Comparison of ENCODE assay signal across 1 cellular context in genomic region chr22:39469681-39470461, GRCh38.
TF ChIP-seq lines count a peak whose summit lies in the region.

No MANE protein-coding gene starts in this region.

TF ChIP-seq in HepG2, 621 proteins besides CTCF, POLR2A, EP300 and RAD21 (continued from another document and continues in another):
- TF ChIP-seq ZNF558 (CRISPR knock-in tag; IDR thresholded peaks at IDR 0.05; ENCODE audit: borderline replicate concordance) (no peak), SMARCC2 (IDR thresholded peaks at IDR 0.05) (no peak), NKX3-1 (CRISPR knock-in tag; IDR thresholded peaks at IDR 0.05) (no peak), ZNF83 (CRISPR knock-in tag; IDR thresholded peaks at IDR 0.05; ENCODE audit: borderline replicate concordance) (no peak), MYC (CRISPR knock-in tag; IDR thresholded peaks at IDR 0.05; ENCODE audit: borderline replicate concordance) (peak; percentile 63; the same call in 1 of the 2 replicates), ZNF224 (CRISPR knock-in tag; IDR thresholded peaks at IDR 0.05) (no peak), ZHX2 (IDR thresholded peaks at IDR 0.05; ENCODE audit: low read depth) (no peak), ZHX2 (CRISPR knock-in tag; IDR thresholded peaks at IDR 0.05; ENCODE audit: borderline replicate concordance) (no peak), KDM5A (IDR thresholded peaks at IDR 0.05; ENCODE audit: borderline replicate concordance, low read length) (no peak), ZNF564 (CRISPR knock-in tag; IDR thresholded peaks at IDR 0.05) (no peak), MIER3 (CRISPR knock-in tag; IDR thresholded peaks at IDR 0.05; ENCODE audit: borderline replicate concordance) (no peak), ZC3H13 (CRISPR knock-in tag; IDR thresholded peaks at IDR 0.05) (peak; percentile 46; the same call in 1 of the 2 replicates), ZBTB46 (CRISPR knock-in tag; IDR thresholded peaks at IDR 0.05; ENCODE audit: borderline replicate concordance) (no peak), PTBP1 (IDR thresholded peaks at IDR 0.05; ENCODE audit: low read depth, low read length, poor library complexity, severe bottlenecking) (no peak), ESRRA (CRISPR knock-in tag; IDR thresholded peaks at IDR 0.05; ENCODE audit: low read depth) (0 out of 2 replicates have a peak, but pooled peaks have one; percentile 38), HNF1A (IDR thresholded peaks at IDR 0.05; ENCODE audit: low read depth) (no peak; the same call in 1 of the 2 replicates), HNF1A (CRISPR knock-in tag; IDR thresholded peaks at IDR 0.05; ENCODE audit: borderline replicate concordance) (no peak; the same call in 1 of the 2 replicates), ZNF260 (CRISPR knock-in tag; IDR thresholded peaks at IDR 0.05; ENCODE audit: borderline replicate concordance, low read depth) (no peak), NFIB (CRISPR knock-in tag; IDR thresholded peaks at IDR 0.05; ENCODE audit: borderline replicate concordance) (no peak), FOXA3 (CRISPR knock-in tag; IDR thresholded peaks at IDR 0.05) (peak; percentile 58), SRSF1 (optimal IDR thresholded peaks at IDR 0.05; ENCODE audit: low read depth, low read length) (peak; percentile 28), ZNF776 (CRISPR knock-in tag; IDR thresholded peaks at IDR 0.05) (no peak), ZFYVE20 (CRISPR knock-in tag; IDR thresholded peaks at IDR 0.05; ENCODE audit: borderline replicate concordance, low read depth) (no peak), MXD4 (CRISPR knock-in tag; IDR thresholded peaks at IDR 0.05) (no peak), ZNF343 (CRISPR knock-in tag; IDR thresholded peaks at IDR 0.05) (peak; percentile 94), ZSCAN9 (CRISPR knock-in tag; IDR thresholded peaks at IDR 0.05; ENCODE audit: borderline replicate concordance) (0 out of 2 replicates have a peak, but pooled peaks have one; percentile 16), SMYD3 (CRISPR knock-in tag; IDR thresholded peaks at IDR 0.05) (no peak), TBX2 (CRISPR knock-in tag; IDR thresholded peaks at IDR 0.05; ENCODE audit: borderline replicate concordance) (peak; percentile 73), NFATC3 (CRISPR knock-in tag; IDR thresholded peaks at IDR 0.05) (no peak), STAG1 (CRISPR knock-in tag; IDR thresholded peaks at IDR 0.05) (no peak), SKI (IDR thresholded peaks at IDR 0.05; ENCODE audit: partially characterized antibody) (no peak), GPN1 (CRISPR knock-in tag; IDR thresholded peaks at IDR 0.05; ENCODE audit: borderline replicate concordance) (no peak), NCOA5 (CRISPR knock-in tag; IDR thresholded peaks at IDR 0.05) (no peak), ZNF431 (CRISPR knock-in tag; IDR thresholded peaks at IDR 0.05; ENCODE audit: borderline replicate concordance, low read depth) (no peak), KLF12 (CRISPR knock-in tag; IDR thresholded peaks at IDR 0.05; ENCODE audit: borderline replicate concordance) (no peak), ATRX (CRISPR knock-in tag; IDR thresholded peaks at IDR 0.05; ENCODE audit: borderline replicate concordance) (no peak)
- TF ChIP-seq, protein P1, sequence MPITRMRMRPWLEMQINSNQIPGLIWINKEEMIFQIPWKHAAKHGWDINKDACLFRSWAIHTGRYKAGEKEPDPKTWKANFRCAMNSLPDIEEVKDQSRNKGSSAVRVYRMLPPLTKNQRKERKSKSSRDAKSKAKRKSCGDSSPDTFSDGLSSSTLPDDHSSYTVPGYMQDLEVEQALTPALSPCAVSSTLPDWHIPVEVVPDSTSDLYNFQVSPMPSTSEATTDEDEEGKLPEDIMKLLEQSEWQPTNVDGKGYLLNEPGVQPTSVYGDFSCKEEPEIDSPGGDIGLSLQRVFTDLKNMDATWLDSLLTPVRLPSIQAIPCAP (CRISPR knock-in tag; IDR thresholded peaks at IDR 0.05; ENCODE audit: low read depth) = no peak
- TF ChIP-seq, protein P2, sequence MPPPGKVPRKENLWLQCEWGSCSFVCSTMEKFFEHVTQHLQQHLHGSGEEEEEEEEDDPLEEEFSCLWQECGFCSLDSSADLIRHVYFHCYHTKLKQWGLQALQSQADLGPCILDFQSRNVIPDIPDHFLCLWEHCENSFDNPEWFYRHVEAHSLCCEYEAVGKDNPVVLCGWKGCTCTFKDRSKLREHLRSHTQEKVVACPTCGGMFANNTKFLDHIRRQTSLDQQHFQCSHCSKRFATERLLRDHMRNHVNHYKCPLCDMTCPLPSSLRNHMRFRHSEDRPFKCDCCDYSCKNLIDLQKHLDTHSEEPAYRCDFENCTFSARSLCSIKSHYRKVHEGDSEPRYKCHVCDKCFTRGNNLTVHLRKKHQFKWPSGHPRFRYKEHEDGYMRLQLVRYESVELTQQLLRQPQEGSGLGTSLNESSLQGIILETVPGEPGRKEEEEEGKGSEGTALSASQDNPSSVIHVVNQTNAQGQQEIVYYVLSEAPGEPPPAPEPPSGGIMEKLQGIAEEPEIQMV (CRISPR knock-in tag; IDR thresholded peaks at IDR 0.05; ENCODE audit: low read depth) = no peak
- TF ChIP-seq, protein P3, sequence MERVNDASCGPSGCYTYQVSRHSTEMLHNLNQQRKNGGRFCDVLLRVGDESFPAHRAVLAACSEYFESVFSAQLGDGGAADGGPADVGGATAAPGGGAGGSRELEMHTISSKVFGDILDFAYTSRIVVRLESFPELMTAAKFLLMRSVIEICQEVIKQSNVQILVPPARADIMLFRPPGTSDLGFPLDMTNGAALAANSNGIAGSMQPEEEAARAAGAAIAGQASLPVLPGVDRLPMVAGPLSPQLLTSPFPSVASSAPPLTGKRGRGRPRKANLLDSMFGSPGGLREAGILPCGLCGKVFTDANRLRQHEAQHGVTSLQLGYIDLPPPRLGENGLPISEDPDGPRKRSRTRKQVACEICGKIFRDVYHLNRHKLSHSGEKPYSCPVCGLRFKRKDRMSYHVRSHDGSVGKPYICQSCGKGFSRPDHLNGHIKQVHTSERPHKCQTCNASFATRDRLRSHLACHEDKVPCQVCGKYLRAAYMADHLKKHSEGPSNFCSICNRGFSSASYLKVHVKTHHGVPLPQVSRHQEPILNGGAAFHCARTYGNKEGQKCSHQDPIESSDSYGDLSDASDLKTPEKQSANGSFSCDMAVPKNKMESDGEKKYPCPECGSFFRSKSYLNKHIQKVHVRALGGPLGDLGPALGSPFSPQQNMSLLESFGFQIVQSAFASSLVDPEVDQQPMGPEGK (CRISPR knock-in tag; IDR thresholded peaks at IDR 0.05) = peak; percentile 97
- TF ChIP-seq, protein P4, sequence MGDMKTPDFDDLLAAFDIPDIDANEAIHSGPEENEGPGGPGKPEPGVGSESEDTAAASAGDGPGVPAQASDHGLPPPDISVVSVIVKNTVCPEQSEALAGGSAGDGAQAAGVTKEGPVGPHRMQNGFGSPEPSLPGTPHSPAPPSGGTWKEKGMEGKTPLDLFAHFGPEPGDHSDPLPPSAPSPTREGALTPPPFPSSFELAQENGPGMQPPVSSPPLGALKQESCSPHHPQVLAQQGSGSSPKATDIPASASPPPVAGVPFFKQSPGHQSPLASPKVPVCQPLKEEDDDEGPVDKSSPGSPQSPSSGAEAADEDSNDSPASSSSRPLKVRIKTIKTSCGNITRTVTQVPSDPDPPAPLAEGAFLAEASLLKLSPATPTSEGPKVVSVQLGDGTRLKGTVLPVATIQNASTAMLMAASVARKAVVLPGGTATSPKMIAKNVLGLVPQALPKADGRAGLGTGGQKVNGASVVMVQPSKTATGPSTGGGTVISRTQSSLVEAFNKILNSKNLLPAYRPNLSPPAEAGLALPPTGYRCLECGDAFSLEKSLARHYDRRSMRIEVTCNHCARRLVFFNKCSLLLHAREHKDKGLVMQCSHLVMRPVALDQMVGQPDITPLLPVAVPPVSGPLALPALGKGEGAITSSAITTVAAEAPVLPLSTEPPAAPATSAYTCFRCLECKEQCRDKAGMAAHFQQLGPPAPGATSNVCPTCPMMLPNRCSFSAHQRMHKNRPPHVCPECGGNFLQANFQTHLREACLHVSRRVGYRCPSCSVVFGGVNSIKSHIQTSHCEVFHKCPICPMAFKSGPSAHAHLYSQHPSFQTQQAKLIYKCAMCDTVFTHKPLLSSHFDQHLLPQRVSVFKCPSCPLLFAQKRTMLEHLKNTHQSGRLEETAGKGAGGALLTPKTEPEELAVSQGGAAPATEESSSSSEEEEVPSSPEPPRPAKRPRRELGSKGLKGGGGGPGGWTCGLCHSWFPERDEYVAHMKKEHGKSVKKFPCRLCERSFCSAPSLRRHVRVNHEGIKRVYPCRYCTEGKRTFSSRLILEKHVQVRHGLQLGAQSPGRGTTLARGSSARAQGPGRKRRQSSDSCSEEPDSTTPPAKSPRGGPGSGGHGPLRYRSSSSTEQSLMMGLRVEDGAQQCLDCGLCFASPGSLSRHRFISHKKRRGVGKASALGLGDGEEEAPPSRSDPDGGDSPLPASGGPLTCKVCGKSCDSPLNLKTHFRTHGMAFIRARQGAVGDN (CRISPR knock-in tag; IDR thresholded peaks at IDR 0.05) = peak; percentile 87
- TF ChIP-seq, protein P5, sequence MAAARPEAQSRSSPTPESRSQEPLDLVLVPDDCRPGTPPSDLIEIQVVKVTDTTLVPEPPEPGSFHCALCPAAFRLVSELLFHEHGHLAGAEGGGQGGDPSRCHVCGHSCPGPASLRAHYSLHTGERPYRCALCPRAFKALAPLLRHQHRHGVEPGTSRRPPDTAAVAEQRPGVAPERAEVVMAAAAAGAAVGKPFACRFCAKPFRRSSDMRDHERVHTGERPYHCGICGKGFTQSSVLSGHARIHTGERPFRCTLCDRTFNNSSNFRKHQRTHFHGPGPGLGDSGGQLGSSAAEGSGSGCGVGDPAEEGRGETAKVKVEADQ (CRISPR knock-in tag; IDR thresholded peaks at IDR 0.05; ENCODE audit: borderline replicate concordance) = no peak
